Comparison of ENCODE assay signal across 19 cellular contexts in genomic region chr4:71406459-71406963, GRCh38.
DNase-seq lines count a peak whose midpoint lies in the region; ATAC-seq and TF ChIP-seq lines count a peak whose summit lies in the region.
"Had no signal": no experiment of that assay in that cellular context is flagged by ENCODE, and none has a peak within 500 bp of the region (broad histone marks: within the 10 kb centered on the region; RNA-seq: fewer than 3 reads in every experiment).

No MANE protein-coding gene starts in this region.

- no peak for TF ChIP-seq EP300 in transverse colon (IDR thresholded peaks at IDR 0.05; ENCODE audit: low read depth)

- no peak overlapping the region for H3K4me3 ChIP-seq in cardiac fibroblast (replicated peaks in 1 of 2; ENCODE audit: low read depth in 2 of 2, low read length in 2 of 2)
- H3K4me3 ChIP-seq in mesodermal cell (ENCODE audit: extremely low read depth, insufficient read depth, low read length, poor library complexity, severe bottlenecking), result no peak overlapping the region
- no peak overlapping the region for H3K4me3 ChIP-seq in transverse colon
- H3K4me3 ChIP-seq: right atrium auricular region had no signal

- in situ Hi-C loops in transverse colon (cut with MboI; ENCODE audit: low pct_ligation_motif_present in 1 of 4, low pct_unique_long_range_greater_than_20kb in 1 of 4, low sequenced_read_pairs in 3 of 4), result no loop called here

- peak overlapping the region; percentile 54 for H3K27ac ChIP-seq in mesodermal cell (ENCODE audit: low read depth, low read length, severe bottlenecking)
- H3K27ac ChIP-seq in transverse colon, result no peak overlapping the region
- H3K27ac ChIP-seq: HL-60, right atrium auricular region had no signal

- TF ChIP-seq POLR2A in transverse colon (IDR thresholded peaks at IDR 0.05), result no peak

- H3K4me1 ChIP-seq in mesodermal cell (ENCODE audit: control insufficient read depth, insufficient read depth, low read length, poor library complexity, severe bottlenecking) (peaks cover 13% of the 10 kb centered on the region), transverse colon (peaks cover 0 to 10% (median 2%) of the 10 kb centered on the region in 4 donors)
- H3K4me1 ChIP-seq: right atrium auricular region had no signal

- H3K36me3 ChIP-seq in mesodermal cell (ENCODE audit: control insufficient read depth, insufficient read depth, low read length) (no peaks in the 10 kb centered on the region), transverse colon (no peaks in the 10 kb centered on the region)
- H3K36me3 ChIP-seq: right atrium auricular region had no signal

- DNase-seq in EL (peak; percentile 78), NCI-H226 (peak; percentile 26), cardiac fibroblast (ENCODE audit: low read depth in 2 of 2) (peak; percentile 41 to 42), chondrocyte (ENCODE audit: low spot score) (no peak), NCI-H2196 (lab: John Stamatoyannopoulos, UW; ENCODE audit: unreplicated experiment) (no peak), transverse colon (no peak)
- DNase-seq: activated CD8-positive, alpha-beta memory T cell treated with anti-CD3 and anti-CD28 coated beads for 24 hours; activated naive CD4-positive, alpha-beta T cell treated with anti-CD3 and anti-CD28 coated beads for 36 hours; GOT3; NCI-H1105; NCI-H510A treated with DMSO at 0.1 percent for 48 hours; stimulated activated CD4-positive, alpha-beta T cell treated with anti-CD3 and anti-CD28 coated beads, Interleukin-4, amount 100 ng/mL, for 24 hours; stimulated activated naive B cell treated with anti-CD40 and anti-IgM and Interleukin-4, amounts not matched to agents 10 μg/mL and 1 μg/mL and 100 μg/mL, for 72 hours had no signal

- H3K36me3 Mint-ChIP-seq in chondrocyte (ENCODE audit: low read depth), result peaks cover 8% of the 10 kb centered on the region

- peaks cover 12% of the 10 kb centered on the region for H3K9me3 Mint-ChIP-seq in chondrocyte (ENCODE audit: low read depth)

- intact Hi-C loops in transverse colon (cut with DNase I; ENCODE audit: low total_unique reads), result no loop called here

- H3K4me1 Mint-ChIP-seq in chondrocyte (ENCODE audit: low read depth), result peaks cover 6% of the 10 kb centered on the region
- H3K4me1 Mint-ChIP-seq: B cell; stimulated activated naive B cell treated with anti-CD40 and anti-IgM and Interleukin-4, amounts not matched to agents 10 μg/mL and 1 μg/mL and 100 μg/mL, for 72 hours had no signal

- H3K27me3 ChIP-seq in transverse colon, result no peaks in the 10 kb centered on the region
- H3K27me3 ChIP-seq: right atrium auricular region had no signal

- H3K27me3 Mint-ChIP-seq in chondrocyte (ENCODE audit: low read depth), result no peaks in the 10 kb centered on the region
- H3K27me3 Mint-ChIP-seq: B cell; stimulated activated naive B cell treated with anti-CD40 and anti-IgM and Interleukin-4, amounts not matched to agents 10 μg/mL and 1 μg/mL and 100 μg/mL, for 72 hours had no signal

- H3K9me3 ChIP-seq in mesodermal cell (ENCODE audit: control insufficient read depth, low read length) (peaks cover 14% of the 10 kb centered on the region), transverse colon (peaks cover 5 to 10% of the 10 kb centered on the region in 2 donors)

- H3K27ac Mint-ChIP-seq in chondrocyte (ENCODE audit: unreplicated experiment), result no peak overlapping the region
- H3K27ac Mint-ChIP-seq: activated naive CD4-positive, alpha-beta T cell treated with anti-CD3 and anti-CD28 coated beads for 36 hours; B cell; stimulated activated naive B cell treated with anti-CD40 and anti-IgM and Interleukin-4, amounts not matched to agents 10 μg/mL and 1 μg/mL and 100 μg/mL, for 72 hours; T-helper 2 cell treated with Interferon-gamma antibody and Interleukin-4, amounts not matched to agents 5 μg/mL and 100 μg/mL, for 36 hours had no signal

- no peak for ATAC-seq in HG02938 (IDR thresholded peaks at IDR 0.05; ENCODE audit: unreplicated experiment)

- WGBS in mesodermal cell (ENCODE audit: insufficient coverage in 2 of 2), 2 experiments, result no CpG with 5 or more reads among the region's 1 CpG
- WGBS in transverse colon (ENCODE audit: low coverage in 1 of 2), 2 donors, result 91% methylated on average over 1 of the region's 1 CpG; no CpG with 5 or more reads in 1 of the 2 donors

- no peak for TF ChIP-seq CTCF in cardiac fibroblast (IDR thresholded peaks at IDR 0.05; ENCODE audit: low read depth, low read length)
- TF ChIP-seq CTCF in chondrocyte (IDR thresholded peaks at IDR 0.05), result no peak
- TF ChIP-seq CTCF in transverse colon (IDR thresholded peaks at IDR 0.05), result no peak

- no peak overlapping the region for H3K4me3 Mint-ChIP-seq in chondrocyte (ENCODE audit: unreplicated experiment)
- H3K4me3 Mint-ChIP-seq: activated naive CD4-positive, alpha-beta T cell treated with anti-CD3 and anti-CD28 coated beads for 36 hours; B cell; stimulated activated naive B cell treated with anti-CD40 and anti-IgM and Interleukin-4, amounts not matched to agents 10 μg/mL and 1 μg/mL and 100 μg/mL, for 72 hours; T-helper 2 cell treated with Interferon-gamma antibody and Interleukin-4, amounts not matched to agents 5 μg/mL and 100 μg/mL, for 36 hours had no signal

Comparison
In these comparisons a context has a peak if more than half of its experiments do, and no peak if none do; other contexts are left out.
1. DNase-seq: peak in EL (single experiment), NCI-H226 (single experiment) and cardiac fibroblast (2 of 2); none in chondrocyte (single experiment), NCI-H2196 (single experiment) and transverse colon (single experiment).